Comparison of ENCODE assay signal across 3 cellular contexts in genomic region chr15:57731543-57732103, GRCh38.
TF ChIP-seq lines count a peak whose summit lies in the region.

No MANE protein-coding gene starts in this region.

TF ChIP-seq in A549, 52 proteins besides CTCF, POLR2A, EP300 and RAD21:
- TF ChIP-seq JUNB (IDR thresholded peaks at IDR 0.05) (no peak), MAFK (IDR thresholded peaks at IDR 0.05; ENCODE audit: partially characterized antibody) (peak; percentile 82), RNF2 (IDR thresholded peaks at IDR 0.05; ENCODE audit: borderline replicate concordance, low read depth) (no peak), NFE2L2 (conservative IDR thresholded peaks at IDR 0.05; ENCODE audit: low read length) (no peak), ZNF302 (CRISPR knock-in tag; IDR thresholded peaks at IDR 0.05) (no peak)

TF ChIP-seq in IMR-90, 13 proteins besides CTCF, POLR2A, EP300 and RAD21:
- TF ChIP-seq ELK1 (IDR thresholded peaks at IDR 0.05; ENCODE audit: borderline replicate concordance, low read depth, low read length) (no peak), MAFK (IDR thresholded peaks at IDR 0.05; ENCODE audit: low read depth, low read length) (peak; percentile 78)

TF ChIP-seq in H1, 55 proteins besides CTCF, POLR2A, EP300 and RAD21:
- TF ChIP-seq ATF3 (IDR thresholded peaks at IDR 0.05; ENCODE audit: insufficient read depth, low read depth, low read length): no peak
- TF ChIP-seq MAFK (IDR thresholded peaks at IDR 0.05; ENCODE audit: low read depth, low read length): peak; percentile 42; the same call in 1 of the 2 replicates
- no peak for TF ChIP-seq RBBP5 (IDR thresholded peaks at IDR 0.05; ENCODE audit: borderline replicate concordance, low read depth, low read length)
